In the genomic region with DNA sequence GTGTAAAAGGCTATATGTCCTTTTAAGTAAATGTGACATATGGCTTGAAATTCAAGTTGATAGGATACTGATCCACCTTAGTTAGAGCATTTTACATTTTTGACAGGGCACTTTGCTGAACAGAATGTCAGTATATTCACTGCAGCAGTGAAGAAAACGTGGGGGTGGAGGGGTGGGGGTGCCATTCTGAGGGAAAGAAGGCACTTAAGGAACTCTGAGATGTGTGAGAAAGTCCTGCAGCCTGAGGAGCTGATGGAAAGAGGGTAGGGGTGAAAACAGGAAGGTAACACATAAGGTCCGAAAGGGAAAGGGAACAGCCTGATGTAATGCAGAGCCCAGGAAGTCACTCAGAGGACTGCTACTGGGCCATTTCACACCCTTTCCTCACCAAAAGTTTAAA, we compare ENCODE assay signal across 14 cellular contexts.
A peak's percentile ranks its signal among the peaks of the same experiment; 100 is the strongest.
DNase-seq lines count a peak whose midpoint lies in the region; ATAC-seq and TF ChIP-seq lines count a peak whose summit lies in the region.
"Had no signal": no experiment of that assay in that cellular context is flagged by ENCODE, and none has a peak within 500 bp of the region (broad histone marks: within the 10 kb centered on the region; RNA-seq: fewer than 3 reads in every experiment).

No MANE protein-coding gene starts in this region.

- CTCF ChIA-PET in AG04450 (lab: Charles Lee) = no interaction called here
- CTCF ChIA-PET in WTC11 (lab: Charles Lee) = no interaction called here

- H3K27me3 Mint-ChIP-seq in WTC11 (ENCODE audit: low read depth) = no peaks in the 10 kb centered on the region
- H3K27me3 Mint-ChIP-seq in activated T-cell treated with anti-CD3 and anti-CD28 coated beads, Interleukin-2, amount 50 U/mL, for 4 hours (ENCODE audit: low read depth) = no peaks in the 10 kb centered on the region
- H3K27me3 Mint-ChIP-seq: CD4-positive, CD25-positive, alpha-beta regulatory T cell had no signal

- no peak overlapping the region for H3K27ac Mint-ChIP-seq in WTC11
- H3K27ac Mint-ChIP-seq: CD4-positive, CD25-positive, alpha-beta regulatory T cell had no signal

- no peaks in the 10 kb centered on the region for H3K9me3 ChIP-seq in AG04450 (ENCODE audit: control insufficient read depth, insufficient read depth, low read length)
- H3K9me3 ChIP-seq: BLaER1 treated with 17β-estradiol and CSF1 and Interleukin-3, amounts not matched to agents 10 nM and 100 nM had no signal

- H3K27me3 ChIP-seq in AG04450 (ENCODE audit: control insufficient read depth, insufficient read depth, low read length) = no peaks in the 10 kb centered on the region
- H3K27me3 ChIP-seq: BLaER1 treated with 17β-estradiol and CSF1 and Interleukin-3, amounts not matched to agents 10 nM and 100 nM had no signal

- DNase-seq in AG04450 (ENCODE audit: low read depth, low spot score) = no peak
- no peak for DNase-seq in WTC11 (ENCODE audit: low spot score)
- peak; percentile 20 for DNase-seq in iPS-NIHi7 (ENCODE audit: extremely low spot score)
- DNase-seq in putamen (ENCODE audit: low spot score) = peak; percentile 58
- DNase-seq in activated T-cell treated with anti-CD3 and anti-CD28 coated beads, Interleukin-2, amount 50 U/mL, for 4 hours = no peak
- DNase-seq in stimulated activated CD4-positive, alpha-beta T cell treated with anti-CD3 and anti-CD28 coated beads, Interleukin-1b, Interleukin-23, amount 100 ng/mL, for 48 hours = no peak
- DNase-seq: CD4-positive, CD25-positive, alpha-beta regulatory T cell; DMS53; GF-D8; H7 had no signal

- H3K4me3 ChIP-seq in AG04450 (ENCODE audit: low read depth, low read length) = no peak overlapping the region
- H3K4me3 ChIP-seq: BLaER1 treated with 17β-estradiol and CSF1 and Interleukin-3, amounts not matched to agents 10 nM and 100 nM had no signal

- TF ChIP-seq CTCF in AG04450 (IDR thresholded peaks at IDR 0.05; ENCODE audit: low read depth, low read length) (no peak), WTC11 (IDR thresholded peaks at IDR 0.05) (no peak)

- no peaks in the 10 kb centered on the region for H3K36me3 Mint-ChIP-seq in WTC11
- no peaks in the 10 kb centered on the region for H3K36me3 Mint-ChIP-seq in activated T-cell treated with anti-CD3 and anti-CD28 coated beads, Interleukin-2, amount 50 U/mL, for 4 hours (ENCODE audit: insufficient read depth)
- H3K36me3 Mint-ChIP-seq: CD4-positive, CD25-positive, alpha-beta regulatory T cell had no signal

- POLR2A ChIA-PET in AG04450 (lab: Yijun Ruan, JAX) = no interaction called here
- POLR2A ChIA-PET in WTC11 (lab: Charles Lee) = no interaction called here

- H3K9me3 Mint-ChIP-seq in WTC11 = no peaks in the 10 kb centered on the region
- H3K9me3 Mint-ChIP-seq in activated T-cell treated with anti-CD3 and anti-CD28 coated beads, Interleukin-2, amount 50 U/mL, for 4 hours = no peaks in the 10 kb centered on the region
- H3K9me3 Mint-ChIP-seq: CD4-positive, CD25-positive, alpha-beta regulatory T cell had no signal

- ATAC-seq in WTC11 (peak; percentile 49), HG03521 (IDR thresholded peaks at IDR 0.05; ENCODE audit: unreplicated experiment) (no peak)
- ATAC-seq in activated T-cell treated with anti-CD3 and anti-CD28 coated beads, Interleukin-2, amount 50 U/mL, for 4 hours = no peak
- ATAC-seq: HepG2 had no signal

- H3K4me1 Mint-ChIP-seq in WTC11 = peaks cover 28% of the 10 kb centered on the region
- peaks cover 18% of the 10 kb centered on the region for H3K4me1 Mint-ChIP-seq in activated T-cell treated with anti-CD3 and anti-CD28 coated beads, Interleukin-2, amount 50 U/mL, for 4 hours (ENCODE audit: low read depth)
- H3K4me1 Mint-ChIP-seq: CD4-positive, CD25-positive, alpha-beta regulatory T cell had no signal

- peak overlapping the region; percentile 11 for H3K27ac ChIP-seq in AG04450 (ENCODE audit: low read depth, low read length)
- H3K27ac ChIP-seq: 22Rv1; BLaER1 treated with 17β-estradiol and CSF1 and Interleukin-3, amounts not matched to agents 10 nM and 100 nM had no signal

- no peak overlapping the region for H3K4me3 Mint-ChIP-seq in WTC11
- H3K4me3 Mint-ChIP-seq in activated T-cell treated with anti-CD3 and anti-CD28 coated beads, Interleukin-2, amount 50 U/mL, for 4 hours = no peak overlapping the region
- H3K4me3 Mint-ChIP-seq: CD4-positive, CD25-positive, alpha-beta regulatory T cell had no signal

TF ChIP-seq in WTC11, 78 proteins besides CTCF, POLR2A, EP300 and RAD21:
- TF ChIP-seq ZNF121 (CRISPR knock-in tag; IDR thresholded peaks at IDR 0.05) (no peak), SMAD4 (CRISPR knock-in tag; IDR thresholded peaks at IDR 0.05) (no peak), MYBL2 (CRISPR knock-in tag; IDR thresholded peaks at IDR 0.05) (no peak), OVOL2 (CRISPR knock-in tag; IDR thresholded peaks at IDR 0.05; ENCODE audit: borderline replicate concordance) (no peak), KAT7 (CRISPR knock-in tag; IDR thresholded peaks at IDR 0.05; ENCODE audit: borderline replicate concordance) (no peak), CREM (CRISPR knock-in tag; IDR thresholded peaks at IDR 0.05) (no peak), SOX15 (CRISPR knock-in tag; IDR thresholded peaks at IDR 0.05) (no peak), ESRRA (CRISPR knock-in tag; IDR thresholded peaks at IDR 0.05; ENCODE audit: borderline replicate concordance) (no peak), TEAD1 (CRISPR knock-in tag; IDR thresholded peaks at IDR 0.05) (no peak)
- TF ChIP-seq, protein P1, sequence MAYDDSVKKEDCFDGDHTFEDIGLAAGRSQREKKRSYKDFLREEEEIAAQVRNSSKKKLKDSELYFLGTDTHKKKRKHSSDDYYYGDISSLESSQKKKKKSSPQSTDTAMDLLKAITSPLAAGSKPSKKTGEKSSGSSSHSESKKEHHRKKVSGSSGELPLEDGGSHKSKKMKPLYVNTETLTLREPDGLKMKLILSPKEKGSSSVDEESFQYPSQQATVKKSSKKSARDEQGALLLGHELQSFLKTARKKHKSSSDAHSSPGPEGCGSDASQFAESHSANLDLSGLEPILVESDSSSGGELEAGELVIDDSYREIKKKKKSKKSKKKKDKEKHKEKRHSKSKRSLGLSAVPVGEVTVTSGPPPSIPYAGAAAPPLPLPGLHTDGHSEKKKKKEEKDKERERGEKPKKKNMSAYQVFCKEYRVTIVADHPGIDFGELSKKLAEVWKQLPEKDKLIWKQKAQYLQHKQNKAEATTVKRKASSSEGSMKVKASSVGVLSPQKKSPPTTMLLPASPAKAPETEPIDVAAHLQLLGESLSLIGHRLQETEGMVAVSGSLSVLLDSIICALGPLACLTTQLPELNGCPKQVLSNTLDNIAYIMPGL (CRISPR knock-in tag; IDR thresholded peaks at IDR 0.05) = no peak
- TF ChIP-seq, protein P2, sequence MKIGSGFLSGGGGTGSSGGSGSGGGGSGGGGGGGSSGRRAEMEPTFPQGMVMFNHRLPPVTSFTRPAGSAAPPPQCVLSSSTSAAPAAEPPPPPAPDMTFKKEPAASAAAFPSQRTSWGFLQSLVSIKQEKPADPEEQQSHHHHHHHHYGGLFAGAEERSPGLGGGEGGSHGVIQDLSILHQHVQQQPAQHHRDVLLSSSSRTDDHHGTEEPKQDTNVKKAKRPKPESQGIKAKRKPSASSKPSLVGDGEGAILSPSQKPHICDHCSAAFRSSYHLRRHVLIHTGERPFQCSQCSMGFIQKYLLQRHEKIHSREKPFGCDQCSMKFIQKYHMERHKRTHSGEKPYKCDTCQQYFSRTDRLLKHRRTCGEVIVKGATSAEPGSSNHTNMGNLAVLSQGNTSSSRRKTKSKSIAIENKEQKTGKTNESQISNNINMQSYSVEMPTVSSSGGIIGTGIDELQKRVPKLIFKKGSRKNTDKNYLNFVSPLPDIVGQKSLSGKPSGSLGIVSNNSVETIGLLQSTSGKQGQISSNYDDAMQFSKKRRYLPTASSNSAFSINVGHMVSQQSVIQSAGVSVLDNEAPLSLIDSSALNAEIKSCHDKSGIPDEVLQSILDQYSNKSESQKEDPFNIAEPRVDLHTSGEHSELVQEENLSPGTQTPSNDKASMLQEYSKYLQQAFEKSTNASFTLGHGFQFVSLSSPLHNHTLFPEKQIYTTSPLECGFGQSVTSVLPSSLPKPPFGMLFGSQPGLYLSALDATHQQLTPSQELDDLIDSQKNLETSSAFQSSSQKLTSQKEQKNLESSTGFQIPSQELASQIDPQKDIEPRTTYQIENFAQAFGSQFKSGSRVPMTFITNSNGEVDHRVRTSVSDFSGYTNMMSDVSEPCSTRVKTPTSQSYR (CRISPR knock-in tag; IDR thresholded peaks at IDR 0.05) = no peak

Comparison
In these comparisons a context has a peak if more than half of its experiments do, and no peak if none do; other contexts are left out.
1. DNase-seq: peak in iPS-NIHi7 (single experiment) and putamen (single experiment); none in AG04450 (single experiment), WTC11 (single experiment), activated T-cell treated with anti-CD3 and anti-CD28 coated beads, Interleukin-2, amount 50 U/mL, for 4 hours (single experiment) and stimulated activated CD4-positive, alpha-beta T cell treated with anti-CD3 and anti-CD28 coated beads, Interleukin-1b, Interleukin-23, amount 100 ng/mL, for 48 hours (single experiment).